ENCODE assay signal across 8 cellular contexts in the genomic region with DNA sequence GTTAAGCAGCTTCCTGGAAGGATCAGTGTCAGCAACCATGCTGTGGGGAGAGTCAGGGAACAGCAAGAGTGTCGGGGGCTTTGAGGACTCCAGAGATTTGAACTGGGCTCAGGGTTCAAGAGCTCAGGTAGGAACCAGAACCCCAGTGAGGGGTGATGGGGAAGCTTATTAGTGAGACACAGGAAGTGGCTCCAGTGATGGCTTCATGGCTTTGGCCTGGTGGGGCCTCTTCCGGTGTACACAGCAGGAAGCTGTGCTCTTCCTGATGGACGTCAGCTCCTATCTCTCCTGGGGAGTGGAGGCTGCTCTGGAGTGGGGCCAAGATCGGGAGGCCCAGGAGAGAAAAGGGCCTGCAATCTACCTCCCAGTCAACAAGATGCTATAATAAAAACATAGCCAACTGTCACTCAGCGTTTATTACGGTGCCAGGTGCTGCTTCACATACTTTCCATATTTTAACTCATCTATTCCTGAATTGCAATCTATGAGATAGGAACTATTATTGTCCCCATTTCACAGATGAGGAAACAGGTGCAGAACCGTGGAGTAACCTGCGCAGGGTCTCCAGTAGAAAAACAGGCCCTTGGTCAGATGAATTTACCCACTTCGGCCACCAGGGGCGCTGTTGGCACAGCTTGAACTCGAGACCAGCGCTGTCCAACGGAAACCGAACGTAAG.
A peak's percentile ranks its signal among the peaks of the same experiment; 100 is the strongest.
DNase-seq lines count a peak whose midpoint lies in the region; ATAC-seq, FAIRE-seq and TF ChIP-seq lines count a peak whose summit lies in the region.

No MANE protein-coding gene starts in this region.

- peak overlapping the region; percentile 53 for H3K4me2 ChIP-seq in HepG2 (ENCODE audit: low read depth, low read length)

- H3K79me2 ChIP-seq in HepG2 (ENCODE audit: insufficient read depth, low read length) = no peaks in the 10 kb centered on the region

- H3K4me3 Mint-ChIP-seq in chondrocyte (ENCODE audit: unreplicated experiment) = no peak overlapping the region

- H3K27me3 ChIP-seq in HepG2 (ENCODE audit: control insufficient read depth in 1 of 2, insufficient read depth in 2 of 2, low read length in 2 of 2) = no peaks in the 10 kb centered on the region

- DNase-seq in NCI-H446 (lab: John Stamatoyannopoulos, UW) (peak; percentile 32 to 78), NCI-H446 treated with DMSO at 0.1 percent for 48 hours (lab: John Stamatoyannopoulos, UW) (no peak), NCI-H1092 (lab: John Stamatoyannopoulos, UW) (peak; percentile 63), chondrocyte (ENCODE audit: low spot score) (no peak), HepG2 (ENCODE audit: low spot score) (peak; percentile 77)
- DNase-seq in activated CD4-positive, CD25-positive, alpha-beta regulatory T cell (lab: John Stamatoyannopoulos, UW) = peak; percentile 12 to 45 (median 36)
- DNase-seq in stimulated activated CD8-positive, alpha-beta memory T cell treated with anti-CD3 and anti-CD28 coated beads, Interleukin-12 subunit alpha, Interleukin-12 subunit beta, amount 100 ng/mL, for 1 hour (ENCODE audit: low read depth) = peak; percentile 45

- no peaks in the 10 kb centered on the region for H3K36me3 Mint-ChIP-seq in chondrocyte (ENCODE audit: low read depth)

- TF ChIP-seq RAD21 in HepG2 (CRISPR knock-in tag; IDR thresholded peaks at IDR 0.05) = peak; percentile 56

- no peaks in the 10 kb centered on the region for H3K4me1 Mint-ChIP-seq in chondrocyte (ENCODE audit: low read depth)

- WGBS in HepG2 (ENCODE audit: low lambda C conversion rate) = 30% methylated on average over 12 of the region's 15 CpGs

- TF ChIP-seq CTCF in chondrocyte (IDR thresholded peaks at IDR 0.05) = peak; percentile 98
- TF ChIP-seq CTCF in HepG2 (CRISPR knock-in tag; IDR thresholded peaks at IDR 0.05) = peak; percentile 80

- FAIRE-seq in HepG2 (lab: Jason Lieb, UNC) = peak; percentile 79

- H3K9me3 Mint-ChIP-seq in chondrocyte (ENCODE audit: low read depth) = no peaks in the 10 kb centered on the region

- H2AFZ ChIP-seq in HepG2 (ENCODE audit: low read length) = no peak overlapping the region

- CTCF ChIA-PET in HepG2 (lab: Yijun Ruan, JAX; ENCODE audit: low intra/inter-chr PET ratio, low total read pairs) = interaction anchor here (1.2 to 2.1 kb wide), 3 partner anchors 14 to 238 kb away, joined by 3 to 10 read pairs (median 7); no protein-coding TSS in a partner anchor

- H3K27ac Mint-ChIP-seq in chondrocyte (ENCODE audit: unreplicated experiment) = no peak overlapping the region

- in situ Hi-C loops in HepG2 (cut with HindIII; ENCODE audit: extremely low pct_ligation_motif_present, low pct_unique_long_range_greater_than_20kb) = loop anchor here (10.0 kb wide), 1 partner anchor 152 kb away; no protein-coding TSS in a partner anchor

- POLR2A ChIA-PET in HepG2 (lab: Yijun Ruan, JAX) = interaction anchor here (0.8 to 1.3 kb wide), 4 partner anchors 14 to 154 kb away, joined by 3 to 6 read pairs (median 4); no protein-coding TSS in a partner anchor

- H3K27ac ChIP-seq in HepG2 (ENCODE audit: extremely low read length, insufficient read depth, low read length) = no peak overlapping the region

- TF ChIP-seq EP300 in HepG2 (IDR thresholded peaks at IDR 0.05; ENCODE audit: low read depth in 2 of 2, low read length in 2 of 2) (no peak), HepG2 (CRISPR knock-in tag; IDR thresholded peaks at IDR 0.05; ENCODE audit: borderline replicate concordance) (no peak)

- intact Hi-C loops in HepG2 (cut with micrococcal nuclease; ENCODE audit: unreplicated experiment) = loop anchor here (1.0 to 10.0 kb wide), 4 partner anchors 10 to 972 kb away; no protein-coding TSS in a partner anchor

- ATAC-seq in HepG2 = peak; percentile 23; the same call in 1 of the 3 replicates
- no peak for ATAC-seq in HG02981 (IDR thresholded peaks at IDR 0.05; ENCODE audit: unreplicated experiment)

- TF ChIP-seq POLR2A in HepG2 (IDR thresholded peaks at IDR 0.05; ENCODE audit: insufficient read depth in 1 of 2, low read depth in 2 of 2, low read length in 2 of 2) = no peak

- BruUV-seq in HepG2 (replicated peaks; lab: Mats Ljungman, UMichigan) = no TSS peak

- H3K9ac ChIP-seq in HepG2 (ENCODE audit: insufficient read depth, low read depth, low read length) = no peak overlapping the region

- H3K36me3 ChIP-seq in HepG2 (replicated peaks in 1 of 2; ENCODE audit: control insufficient read depth in 1 of 2, insufficient read depth in 2 of 2, low read length in 2 of 2) = no peaks in the 10 kb centered on the region

- peaks cover 89% of the 10 kb centered on the region for H3K4me1 ChIP-seq in HepG2 (ENCODE audit: insufficient read depth, low read length)

- H3K27me3 Mint-ChIP-seq in chondrocyte (ENCODE audit: low read depth) = peaks cover 11% of the 10 kb centered on the region

- no peaks in the 10 kb centered on the region for H4K20me1 ChIP-seq in HepG2 (ENCODE audit: insufficient read depth, low read length)

- peak overlapping the region in 2 of 3 experiments; percentile 1 to 19; a peak in 1 of 6 replicates for H3K4me3 ChIP-seq in HepG2 (replicated peaks in 1 of 3; ENCODE audit: insufficient read depth in 1 of 3, low read depth in 2 of 3, low read length in 3 of 3)

- H3K9me3 ChIP-seq in HepG2 (ENCODE audit: low read length) = no peaks in the 10 kb centered on the region

TF ChIP-seq in HepG2, 621 proteins besides CTCF, POLR2A, EP300 and RAD21 (continues in another document):
- TF ChIP-seq, protein P1, sequence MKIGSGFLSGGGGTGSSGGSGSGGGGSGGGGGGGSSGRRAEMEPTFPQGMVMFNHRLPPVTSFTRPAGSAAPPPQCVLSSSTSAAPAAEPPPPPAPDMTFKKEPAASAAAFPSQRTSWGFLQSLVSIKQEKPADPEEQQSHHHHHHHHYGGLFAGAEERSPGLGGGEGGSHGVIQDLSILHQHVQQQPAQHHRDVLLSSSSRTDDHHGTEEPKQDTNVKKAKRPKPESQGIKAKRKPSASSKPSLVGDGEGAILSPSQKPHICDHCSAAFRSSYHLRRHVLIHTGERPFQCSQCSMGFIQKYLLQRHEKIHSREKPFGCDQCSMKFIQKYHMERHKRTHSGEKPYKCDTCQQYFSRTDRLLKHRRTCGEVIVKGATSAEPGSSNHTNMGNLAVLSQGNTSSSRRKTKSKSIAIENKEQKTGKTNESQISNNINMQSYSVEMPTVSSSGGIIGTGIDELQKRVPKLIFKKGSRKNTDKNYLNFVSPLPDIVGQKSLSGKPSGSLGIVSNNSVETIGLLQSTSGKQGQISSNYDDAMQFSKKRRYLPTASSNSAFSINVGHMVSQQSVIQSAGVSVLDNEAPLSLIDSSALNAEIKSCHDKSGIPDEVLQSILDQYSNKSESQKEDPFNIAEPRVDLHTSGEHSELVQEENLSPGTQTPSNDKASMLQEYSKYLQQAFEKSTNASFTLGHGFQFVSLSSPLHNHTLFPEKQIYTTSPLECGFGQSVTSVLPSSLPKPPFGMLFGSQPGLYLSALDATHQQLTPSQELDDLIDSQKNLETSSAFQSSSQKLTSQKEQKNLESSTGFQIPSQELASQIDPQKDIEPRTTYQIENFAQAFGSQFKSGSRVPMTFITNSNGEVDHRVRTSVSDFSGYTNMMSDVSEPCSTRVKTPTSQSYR (CRISPR knock-in tag; IDR thresholded peaks at IDR 0.05; ENCODE audit: borderline replicate concordance) = no peak
- TF ChIP-seq ZKSCAN5 (CRISPR knock-in tag; IDR thresholded peaks at IDR 0.05) (no peak), AHDC1 (CRISPR knock-in tag; IDR thresholded peaks at IDR 0.05; ENCODE audit: borderline replicate concordance) (no peak), STAG1 (CRISPR knock-in tag; IDR thresholded peaks at IDR 0.05) (peak; percentile 86), ZKSCAN8 (CRISPR knock-in tag; IDR thresholded peaks at IDR 0.05; ENCODE audit: borderline replicate concordance) (no peak), MED13 (CRISPR knock-in tag; IDR thresholded peaks at IDR 0.05) (no peak), FOXA3 (CRISPR knock-in tag; IDR thresholded peaks at IDR 0.05) (no peak), BCL6 (CRISPR knock-in tag; IDR thresholded peaks at IDR 0.05) (peak; percentile 12; the same call in 1 of the 2 replicates), U2AF2 (IDR thresholded peaks at IDR 0.05; ENCODE audit: low read depth, low read length) (no peak), MTA3 (CRISPR knock-in tag; IDR thresholded peaks at IDR 0.05) (no peak), HDAC2 (CRISPR knock-in tag; IDR thresholded peaks at IDR 0.05) (0 out of 2 replicates have a peak, but pooled peaks have one; percentile 11), MATR3 (CRISPR knock-in tag; IDR thresholded peaks at IDR 0.05) (no peak)

Comparison
In these comparisons a context has a peak if more than half of its experiments do, and no peak if none do; other contexts are left out.
1. DNase-seq: peak in NCI-H446 (2 of 2), NCI-H1092 (single experiment), activated CD4-positive, CD25-positive, alpha-beta regulatory T cell (4 of 4), HepG2 (single experiment) and stimulated activated CD8-positive, alpha-beta memory T cell treated with anti-CD3 and anti-CD28 coated beads, Interleukin-12 subunit alpha, Interleukin-12 subunit beta, amount 100 ng/mL, for 1 hour (single experiment); none in NCI-H446 treated with DMSO at 0.1 percent for 48 hours (single experiment) and chondrocyte (single experiment).